Comparison of ENCODE assay signal across 20 cellular contexts in genomic region chr19:31991984-31992655, GRCh38.
DNase-seq lines count a peak whose midpoint lies in the region; ATAC-seq and TF ChIP-seq lines count a peak whose summit lies in the region.
"Had no signal": no experiment of that assay in that cellular context is flagged by ENCODE, and none has a peak within 500 bp of the region (broad histone marks: within the 10 kb centered on the region; RNA-seq: fewer than 3 reads in every experiment).

No MANE protein-coding gene starts in this region.

- H2AK5ac ChIP-seq in neuronal stem cell (ENCODE audit: low read depth, low read length) = no peak overlapping the region

- H2BK5ac ChIP-seq in neuronal stem cell (ENCODE audit: low read length) = no peak overlapping the region

- whole genome bisulfite sequencing in neuronal stem cell (ENCODE audit: extremely low coverage in 2 of 2, insufficient read length in 2 of 2, insufficient replicate concordance in 1 of 2), 2 donors = no CpG with 5 or more reads among the region's 16 CpGs

- H3K4me1 ChIP-seq in neuronal stem cell (ENCODE audit: control insufficient read depth in 2 of 2, insufficient read depth in 1 of 2, low read depth in 1 of 2, low read length in 2 of 2) = no peaks in the 10 kb centered on the region
- H3K4me1 ChIP-seq: A549 had no signal

- peak; percentile 9 for DNase-seq in activated CD8-positive, alpha-beta memory T cell treated with anti-CD3 and anti-CD28 coated beads, Interleukin-2, amount 10 ng/mL, durations not matched to agents 7 days and 5 days
- DNase-seq in activated CD8-positive, alpha-beta memory T cell treated with anti-CD3 and anti-CD28 coated beads for 24 hours = no peak
- DNase-seq in neuronal stem cell (ENCODE audit: low spot score) (no peak), type B pancreatic cell (ENCODE audit: extremely low spot score, unreplicated experiment) (peak; percentile 42), DMS 273 treated with DMSO at 0.1 percent for 48 hours (lab: John Stamatoyannopoulos, UW) (no peak), H7 (no peak), NOMO-1 treated with dmso at 0.1 percent for 144 hours (lab: John Stamatoyannopoulos, UW; ENCODE audit: unreplicated experiment) (no peak)
- DNase-seq: CD8-positive, alpha-beta memory T cell; COR-L47; GDM1; GM23248; KBM-7 had no signal

- no peak for TF ChIP-seq CTCF in type B pancreatic cell (conservative IDR thresholded peaks at IDR 0.05)

- H3K9ac ChIP-seq in neuronal stem cell (ENCODE audit: low read depth, low read length, poor library complexity) = no peak overlapping the region
- H3K9ac ChIP-seq: BLaER1 treated with 17β-estradiol and CSF1 and Interleukin-3, amounts not matched to agents 10 nM and 100 nM; GM23248 had no signal

- no peaks in the 10 kb centered on the region for H3K36me3 Mint-ChIP-seq in activated CD8-positive, alpha-beta memory T cell treated with anti-CD3 and anti-CD28 coated beads, Interleukin-2, amount 10 ng/mL, durations not matched to agents 7 days and 5 days
- peaks cover 4% of the 10 kb centered on the region for H3K36me3 Mint-ChIP-seq in type B pancreatic cell
- H3K36me3 Mint-ChIP-seq: CD8-positive, alpha-beta memory T cell; IgD-negative memory B cell had no signal

- no peak overlapping the region for H3K4me3 Mint-ChIP-seq in activated CD8-positive, alpha-beta memory T cell treated with anti-CD3 and anti-CD28 coated beads, Interleukin-2, amount 10 ng/mL, durations not matched to agents 7 days and 5 days
- no peak overlapping the region for H3K4me3 Mint-ChIP-seq in type B pancreatic cell
- H3K4me3 Mint-ChIP-seq: B cell; CD8-positive, alpha-beta memory T cell; IgD-negative memory B cell had no signal

- no peak overlapping the region for H3K23ac ChIP-seq in neuronal stem cell (ENCODE audit: low read depth, low read length, poor library complexity)

- H3K4me1 Mint-ChIP-seq in activated CD8-positive, alpha-beta memory T cell treated with anti-CD3 and anti-CD28 coated beads, Interleukin-2, amount 10 ng/mL, durations not matched to agents 7 days and 5 days = no peaks in the 10 kb centered on the region
- H3K4me1 Mint-ChIP-seq in type B pancreatic cell (ENCODE audit: unreplicated experiment) = no peaks in the 10 kb centered on the region
- H3K4me1 Mint-ChIP-seq: B cell; CD8-positive, alpha-beta memory T cell; IgD-negative memory B cell had no signal

- no peak overlapping the region for H2BK15ac ChIP-seq in neuronal stem cell (ENCODE audit: low read length)

- no peak overlapping the region for H3K4ac ChIP-seq in neuronal stem cell (ENCODE audit: low read length)

- H3K9me3 ChIP-seq in neuronal stem cell (replicated peaks in 1 of 2; ENCODE audit: control insufficient read depth in 2 of 2, insufficient read depth in 1 of 2, low read depth in 1 of 2, low read length in 2 of 2) = no peaks in the 10 kb centered on the region

- no peaks in the 10 kb centered on the region for H3K27me3 Mint-ChIP-seq in activated CD8-positive, alpha-beta memory T cell treated with anti-CD3 and anti-CD28 coated beads, Interleukin-2, amount 10 ng/mL, durations not matched to agents 7 days and 5 days
- H3K27me3 Mint-ChIP-seq in type B pancreatic cell = peaks cover 9% of the 10 kb centered on the region
- H3K27me3 Mint-ChIP-seq: B cell, IgD-negative memory B cell had no signal

- H3K79me1 ChIP-seq in neuronal stem cell (ENCODE audit: low read depth, low read length) = no peaks in the 10 kb centered on the region

- CTCF ChIA-PET in activated CD8-positive, alpha-beta memory T cell treated with anti-CD3 and anti-CD28 coated beads, Interleukin-2, amount 10 ng/mL, durations not matched to agents 7 days and 5 days (lab: Charles Lee) = no interaction called here

- H3K36me3 ChIP-seq in neuronal stem cell (replicated peaks in 1 of 2; ENCODE audit: control insufficient read depth in 2 of 2, insufficient read depth in 2 of 2, low read length in 2 of 2) (no peaks in the 10 kb centered on the region), H7 (replicated peaks; ENCODE audit: control insufficient read depth, insufficient read depth, low read length) (no peaks in the 10 kb centered on the region)
- H3K36me3 ChIP-seq: BLaER1 treated with 17β-estradiol and CSF1 and Interleukin-3, amounts not matched to agents 10 nM and 100 nM had no signal

- H2BK12ac ChIP-seq in neuronal stem cell (ENCODE audit: low read length) = no peak overlapping the region

- H3K18ac ChIP-seq in neuronal stem cell (ENCODE audit: low read length) = peak overlapping the region; percentile 48

- H3K27me3 ChIP-seq in neuronal stem cell (ENCODE audit: control insufficient read depth in 3 of 3, insufficient read depth in 3 of 3, low read depth in 1 of 3, low read length in 3 of 3) (no peaks in the 10 kb centered on the region), H7 (ENCODE audit: control insufficient read depth, insufficient read depth, low read length) (no peaks in the 10 kb centered on the region)
- H3K27me3 ChIP-seq: BLaER1 treated with 17β-estradiol and CSF1 and Interleukin-3, amounts not matched to agents 10 nM and 100 nM had no signal

- H4K91ac ChIP-seq in neuronal stem cell (ENCODE audit: low read depth, low read length, poor library complexity) = no peak overlapping the region

- H3K9me3 Mint-ChIP-seq in activated CD8-positive, alpha-beta memory T cell treated with anti-CD3 and anti-CD28 coated beads, Interleukin-2, amount 10 ng/mL, durations not matched to agents 7 days and 5 days (ENCODE audit: low read depth) = peaks cover 7% of the 10 kb centered on the region
- H3K9me3 Mint-ChIP-seq in type B pancreatic cell = no peaks in the 10 kb centered on the region

- no peak overlapping the region for H2AFZ ChIP-seq in neuronal stem cell (ENCODE audit: low read length)
- H2AFZ ChIP-seq: GM23248 had no signal

- H3K4me3 ChIP-seq in neuronal stem cell (ENCODE audit: low read length in 2 of 2) (peak overlapping the region in 1 of 2 donors; percentile 9), H7 (ENCODE audit: insufficient read depth, low read depth, low read length) (no peak overlapping the region)
- H3K4me3 ChIP-seq: A549; BLaER1 treated with 17β-estradiol and CSF1 and Interleukin-3, amounts not matched to agents 10 nM and 100 nM; GM23248 had no signal

- H3K14ac ChIP-seq in neuronal stem cell (ENCODE audit: low read length) = no peak overlapping the region

- H2BK120ac ChIP-seq in neuronal stem cell (ENCODE audit: low read depth, low read length) = no peak overlapping the region

- no peak overlapping the region for H3K4me2 ChIP-seq in neuronal stem cell (ENCODE audit: insufficient read depth, low read length, poor library complexity, severe bottlenecking)
- H3K4me2 ChIP-seq: A549; BLaER1 treated with 17β-estradiol and CSF1 and Interleukin-3, amounts not matched to agents 10 nM and 100 nM had no signal

- H4K8ac ChIP-seq in neuronal stem cell (ENCODE audit: low read depth, low read length) = no peak overlapping the region

- no peak for ATAC-seq in activated CD8-positive, alpha-beta memory T cell treated with anti-CD3 and anti-CD28 coated beads, Interleukin-2, amount 10 ng/mL, durations not matched to agents 7 days and 5 days
- no peak for ATAC-seq in GM19351 (IDR thresholded peaks at IDR 0.05; ENCODE audit: unreplicated experiment)
- ATAC-seq: A549, HCT116, HepG2 had no signal

- H3K27ac ChIP-seq in neuronal stem cell (replicated peaks; ENCODE audit: low read length) = no peak overlapping the region
- H3K27ac ChIP-seq: 22Rv1; A549; BLaER1 treated with 17β-estradiol and CSF1 and Interleukin-3, amounts not matched to agents 10 nM and 100 nM; GM23248 had no signal

- no peak overlapping the region for H3K27ac Mint-ChIP-seq in activated CD8-positive, alpha-beta memory T cell treated with anti-CD3 and anti-CD28 coated beads, Interleukin-2, amount 10 ng/mL, durations not matched to agents 7 days and 5 days
- H3K27ac Mint-ChIP-seq in type B pancreatic cell = no peak overlapping the region
- H3K27ac Mint-ChIP-seq: B cell; CD8-positive, alpha-beta memory T cell had no signal

Comparison
In these comparisons a context has a peak if more than half of its experiments do, and no peak if none do; other contexts are left out.
1. DNase-seq: peak in activated CD8-positive, alpha-beta memory T cell treated with anti-CD3 and anti-CD28 coated beads, Interleukin-2, amount 10 ng/mL, durations not matched to agents 7 days and 5 days (single experiment) and type B pancreatic cell (single experiment); none in activated CD8-positive, alpha-beta memory T cell treated with anti-CD3 and anti-CD28 coated beads for 24 hours (single experiment), neuronal stem cell (single experiment), DMS 273 treated with DMSO at 0.1 percent for 48 hours (single experiment), H7 (single experiment) and NOMO-1 treated with dmso at 0.1 percent for 144 hours (single experiment).